Comparison of ENCODE assay signal across 1 cellular context in genomic region chr17:33786478-33786877, GRCh38.
TF ChIP-seq lines count a peak whose summit lies in the region.

No MANE protein-coding gene starts in this region.

TF ChIP-seq in K562, 482 proteins besides CTCF, POLR2A, EP300 and RAD21 (continued from another document):
- TF ChIP-seq BRF1 (IDR thresholded peaks at IDR 0.05; ENCODE audit: borderline replicate concordance, extremely low read depth, insufficient read length) (no peak), ZBTB17 (CRISPR knock-in tag; IDR thresholded peaks at IDR 0.05) (no peak), C11orf30 (IDR thresholded peaks at IDR 0.05; ENCODE audit: low read depth) (peak; percentile 32; the same call in 1 of the 2 replicates), CTBP1 (IDR thresholded peaks at IDR 0.05; ENCODE audit: borderline replicate concordance) (no peak), NFE2 (IDR thresholded peaks at IDR 0.05; ENCODE audit: low read depth) (no peak), SAFB2 (IDR thresholded peaks at IDR 0.05; ENCODE audit: borderline replicate concordance, low read depth, low read length, severe bottlenecking) (no peak), ZNF318 (IDR thresholded peaks at IDR 0.05; ENCODE audit: borderline replicate concordance in 1 of 2, low read depth in 1 of 2) (no peak), NBN (IDR thresholded peaks at IDR 0.05; ENCODE audit: low read depth) (no peak), ETV5 (CRISPR knock-in tag; IDR thresholded peaks at IDR 0.05; ENCODE audit: low read depth) (no peak), MAFG (tag; conservative IDR thresholded peaks at IDR 0.05) (peak; percentile 57), MTA3 (IDR thresholded peaks at IDR 0.05; ENCODE audit: borderline replicate concordance) (no peak), MEIS2 (IDR thresholded peaks at IDR 0.05; ENCODE audit: partially characterized antibody) (peak; percentile 50), PBX2 (CRISPR knock-in tag; IDR thresholded peaks at IDR 0.05; ENCODE audit: low read depth) (no peak), PBX2 (tag; conservative IDR thresholded peaks at IDR 0.05; ENCODE audit: low read depth) (peak; percentile 87), ARHGAP35 (IDR thresholded peaks at IDR 0.05; ENCODE audit: partially characterized antibody) (no peak), PYGO2 (tag; IDR thresholded peaks at IDR 0.05) (no peak), HLTF (IDR thresholded peaks at IDR 0.05) (no peak)
- TF ChIP-seq, protein P1, sequence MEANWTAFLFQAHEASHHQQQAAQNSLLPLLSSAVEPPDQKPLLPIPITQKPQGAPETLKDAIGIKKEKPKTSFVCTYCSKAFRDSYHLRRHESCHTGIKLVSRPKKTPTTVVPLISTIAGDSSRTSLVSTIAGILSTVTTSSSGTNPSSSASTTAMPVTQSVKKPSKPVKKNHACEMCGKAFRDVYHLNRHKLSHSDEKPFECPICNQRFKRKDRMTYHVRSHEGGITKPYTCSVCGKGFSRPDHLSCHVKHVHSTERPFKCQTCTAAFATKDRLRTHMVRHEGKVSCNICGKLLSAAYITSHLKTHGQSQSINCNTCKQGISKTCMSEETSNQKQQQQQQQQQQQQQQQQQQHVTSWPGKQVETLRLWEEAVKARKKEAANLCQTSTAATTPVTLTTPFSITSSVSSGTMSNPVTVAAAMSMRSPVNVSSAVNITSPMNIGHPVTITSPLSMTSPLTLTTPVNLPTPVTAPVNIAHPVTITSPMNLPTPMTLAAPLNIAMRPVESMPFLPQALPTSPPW (CRISPR knock-in tag; IDR thresholded peaks at IDR 0.05): no peak
